8 cellular contexts compared by ENCODE assay signal in genomic region chr4:89316931-89317366, GRCh38. TPM values are rescaled to one million over a fixed set of nuclear protein-coding genes. Genes with fewer than 3 reads are reported as not detected.
DNase-seq lines count a peak whose midpoint lies in the region; ATAC-seq and TF ChIP-seq lines count a peak whose summit lies in the region.

No MANE protein-coding gene starts in this region.

- no peaks in the 10 kb centered on the region for H3K36me3 Mint-ChIP-seq in activated naive CD4-positive, alpha-beta T cell treated with anti-CD3 and anti-CD28 coated beads, Interleukin-2, amount 50 U/mL, for 72 hours
- peaks cover 0 to 13% (median 0%) of the 10 kb centered on the region in 5 donors for H3K36me3 Mint-ChIP-seq in naive thymus-derived CD4-positive, alpha-beta T cell
- H3K36me3 Mint-ChIP-seq in Calu3 (ENCODE audit: insufficient read depth, unreplicated experiment): no peaks in the 10 kb centered on the region

- peaks cover 22 to 39% (median 30%) of the 10 kb centered on the region in 7 donors for H3K4me1 Mint-ChIP-seq in naive thymus-derived CD4-positive, alpha-beta T cell
- H3K4me1 Mint-ChIP-seq in Calu3 (ENCODE audit: low read depth, unreplicated experiment): peaks cover 10% of the 10 kb centered on the region

- no peak overlapping the region for H3K4me3 ChIP-seq in KMS-11 (IDR thresholded peaks at IDR 0.05; ENCODE audit: insufficient read depth, low read depth, low read length)
- no peak overlapping the region for H3K4me3 ChIP-seq in naive thymus-derived CD4-positive, alpha-beta T cell (ENCODE audit: low read length)

- H3K4me3 Mint-ChIP-seq in naive thymus-derived CD4-positive, alpha-beta T cell: peak overlapping the region in 9 of 10 donors; percentile 4 to 68 (median 53)
- H3K4me3 Mint-ChIP-seq in Calu3 (ENCODE audit: low read depth, unreplicated experiment): no peak overlapping the region

- no TSS peak for BruUV-seq in Calu3 (replicated peaks; lab: Mats Ljungman, UMichigan)

- peaks cover 3 to 11% of the 10 kb centered on the region in 2 donors for H3K9me3 Mint-ChIP-seq in activated naive CD4-positive, alpha-beta T cell treated with anti-CD3 and anti-CD28 coated beads, Interleukin-2, amount 50 U/mL, for 72 hours
- H3K9me3 Mint-ChIP-seq in naive thymus-derived CD4-positive, alpha-beta T cell: peaks cover 0 to 6% (median 0%) of the 10 kb centered on the region in 11 donors
- no peaks in the 10 kb centered on the region for H3K9me3 Mint-ChIP-seq in Calu3 (ENCODE audit: low read depth, unreplicated experiment)

- no peaks in the 10 kb centered on the region for H4K20me1 ChIP-seq in KMS-11 (ENCODE audit: insufficient read depth)

- H3K4me1 ChIP-seq in KMS-11 (ENCODE audit: low read depth, poor library complexity, severe bottlenecking): peaks cover 35% of the 10 kb centered on the region
- H3K4me1 ChIP-seq in naive thymus-derived CD4-positive, alpha-beta T cell (ENCODE audit: control insufficient read depth in 2 of 2, insufficient read depth in 2 of 2, low read length in 2 of 2): peaks cover 24 to 32% of the 10 kb centered on the region in 2 donors

- intact Hi-C loops in naive thymus-derived CD4-positive, alpha-beta T cell (cut with micrococcal nuclease): loop anchor here (1.0 kb wide), 1 partner anchor 10 kb away; the partner anchor contains the start of gene GPRIN3 (in 2 of the 2)
- intact Hi-C loops in Calu3 (cut with micrococcal nuclease; ENCODE audit: unreplicated experiment): no loop called here

- no peaks in the 10 kb centered on the region for H3K36me3 ChIP-seq in KMS-11 (ENCODE audit: insufficient read depth)
- no peaks in the 10 kb centered on the region for H3K36me3 ChIP-seq in naive thymus-derived CD4-positive, alpha-beta T cell (ENCODE audit: control insufficient read depth in 2 of 3, insufficient read depth in 3 of 3, low read length in 3 of 3)

- H3K27me3 ChIP-seq in KMS-11 (ENCODE audit: insufficient read depth, low read depth): no peaks in the 10 kb centered on the region
- no peaks in the 10 kb centered on the region for H3K27me3 ChIP-seq in naive thymus-derived CD4-positive, alpha-beta T cell (ENCODE audit: control insufficient read depth in 2 of 2, insufficient read depth in 2 of 2, low read length in 2 of 2)

- H3K27ac ChIP-seq in KMS-11: peak overlapping the region; percentile 2; the same call in 1 of the 2 replicates
- peak overlapping the region; percentile 19 for H3K27ac ChIP-seq in naive thymus-derived CD4-positive, alpha-beta T cell (ENCODE audit: low read depth, low read length)

- TF ChIP-seq CTCF in KMS-11 (conservative IDR thresholded peaks at IDR 0.05; ENCODE audit: low read depth, low read length) (no peak), GM13977 (IDR thresholded peaks at IDR 0.05; ENCODE audit: extremely low read depth, insufficient read depth, missing control alignments) (no peak), Calu3 (IDR thresholded peaks at IDR 0.05; ENCODE audit: unreplicated experiment) (no peak)

- H2AFZ ChIP-seq in KMS-11 (ENCODE audit: low read depth): 0 out of 2 replicates have a peak overlapping the region, but pooled peaks have one; percentile 15

- CTCF ChIA-PET in naive thymus-derived CD4-positive, alpha-beta T cell (lab: Charles Lee): interaction anchor here (1.0 to 1.4 kb wide), 4 partner anchors 9 to 63 kb away, joined by 3 to 6 read pairs (median 4); partner anchors contain the start of gene GPRIN3
- CTCF ChIA-PET in Calu3 (lab: Charles Lee): no interaction called here

- H3K4me2 ChIP-seq in KMS-11: peak overlapping the region; percentile 15; the same call in 1 of the 2 replicates

- no peaks in the 10 kb centered on the region for H3K27me3 Mint-ChIP-seq in naive thymus-derived CD4-positive, alpha-beta T cell
- no peaks in the 10 kb centered on the region for H3K27me3 Mint-ChIP-seq in Calu3 (ENCODE audit: unreplicated experiment)

- no peak for DNase-seq in activated naive CD4-positive, alpha-beta T cell treated with anti-CD3 and anti-CD28 coated beads, Interleukin-2, amount 50 U/mL, for 72 hours (ENCODE audit: low spot score in 2 of 2)
- DNase-seq in naive thymus-derived CD4-positive, alpha-beta T cell: peak in 3 of 9 donors; percentile 12 to 22 (median 19)
- DNase-seq in GM13977 (ENCODE audit: low spot score) (no peak), Calu3 (no peak), NCI-H1417 (lab: John Stamatoyannopoulos, UW) (no peak)

- peak overlapping the region; percentile 77 to 87 for H3K27ac Mint-ChIP-seq in activated naive CD4-positive, alpha-beta T cell treated with anti-CD3 and anti-CD28 coated beads, Interleukin-2, amount 50 U/mL, for 72 hours
- H3K27ac Mint-ChIP-seq in naive thymus-derived CD4-positive, alpha-beta T cell: peak overlapping the region; percentile 12 to 90 (median 82)
- no peak overlapping the region for H3K27ac Mint-ChIP-seq in Calu3 (ENCODE audit: unreplicated experiment)

- peak; percentile 59 for ATAC-seq in GM18868 (IDR thresholded peaks at IDR 0.05; ENCODE audit: unreplicated experiment)
- ATAC-seq in activated naive CD4-positive, alpha-beta T cell treated with anti-CD3 and anti-CD28 coated beads, Interleukin-2, amount 50 U/mL, for 72 hours: peak; percentile 94 to 96
- peak; percentile 87 for ATAC-seq in naive thymus-derived CD4-positive, alpha-beta T cell
- no peak for ATAC-seq in GM18867 (IDR thresholded peaks at IDR 0.05; ENCODE audit: unreplicated experiment)

- H3K9ac ChIP-seq in KMS-11: no peak overlapping the region

- H3K9me3 ChIP-seq in naive thymus-derived CD4-positive, alpha-beta T cell (ENCODE audit: control insufficient read depth in 2 of 3, low read length in 3 of 3): no peaks in the 10 kb centered on the region

- POLR2A ChIA-PET in naive thymus-derived CD4-positive, alpha-beta T cell (lab: Charles Lee): interaction anchor here (0.9 to 2.7 kb wide), 3 partner anchors 9 to 33 kb away, joined by 3 to 28 read pairs (median 11); partner anchors contain the start of gene GPRIN3

- H3K79me2 ChIP-seq in KMS-11 (ENCODE audit: insufficient read depth, low read depth): no peaks in the 10 kb centered on the region

- in situ Hi-C loops in GM13977 (cut with MboI; ENCODE audit: low pct_unique_long_range_greater_than_20kb, low sequenced_read_pairs, unreplicated experiment): no loop called here

RNA-seq across cellular contexts. Expression of gene GPRIN3, which starts 9.3 kb away (rescaled TPM):
- 10 to 100 TPM; 12.4 to 26.1 TPM for total RNA-seq in activated naive CD4-positive, alpha-beta T cell treated with anti-CD3 and anti-CD28 coated beads, Interleukin-2, amount 50 U/mL, for 72 hours
- total RNA-seq in naive thymus-derived CD4-positive, alpha-beta T cell: 10 to 100 TPM; 10.2 to 55.5 (median 24.8) TPM
- 1 to 10 TPM; 7.3 to 8.1 TPM for polyA plus RNA-seq in naive thymus-derived CD4-positive, alpha-beta T cell
- 6.8 and 7.6 TPM in 2 replicates for total RNA-seq in Calu3 (2022)
